Comparison of ENCODE assay signal across 8 cellular contexts in genomic region chr20:63863021-63863797, GRCh38. TPM values are rescaled to one million over a fixed set of nuclear protein-coding genes. Genes with fewer than 3 reads are reported as not detected.
DNase-seq lines count a peak whose midpoint lies in the region; ATAC-seq and TF ChIP-seq lines count a peak whose summit lies in the region.

No MANE protein-coding gene starts in this region.

- H4K20me1 ChIP-seq in OCI-LY3 (ENCODE audit: insufficient read depth, low read length): no peaks in the 10 kb centered on the region

- H3K4me3 Mint-ChIP-seq in CD4-positive, alpha-beta memory T cell: peak overlapping the region; percentile 90 to 99 (median 96)
- peak overlapping the region; percentile 91 for H3K4me3 Mint-ChIP-seq in endodermal cell

- H3K9me3 Mint-ChIP-seq in CD4-positive, alpha-beta memory T cell: peaks cover 0 to 2% (median 0%) of the 10 kb centered on the region in 8 donors
- H3K9me3 Mint-ChIP-seq in endodermal cell: no peaks in the 10 kb centered on the region

- H3K36me3 ChIP-seq in CD4-positive, alpha-beta memory T cell (ENCODE audit: insufficient read depth, low read length): no peaks in the 10 kb centered on the region
- H3K36me3 ChIP-seq in OCI-LY3 (replicated peaks; ENCODE audit: low read depth, low read length) (peaks cover 18% of the 10 kb centered on the region), endodermal cell (ENCODE audit: control insufficient read depth, insufficient read depth, low read length) (peaks cover 10% of the 10 kb centered on the region), neutrophil (peaks cover 17% of the 10 kb centered on the region)

- peaks cover 16 to 54% (median 31%) of the 10 kb centered on the region in 4 donors for H3K4me1 Mint-ChIP-seq in CD4-positive, alpha-beta memory T cell
- peaks cover 33% of the 10 kb centered on the region for H3K4me1 Mint-ChIP-seq in endodermal cell

- no peaks in the 10 kb centered on the region for H3K9me3 ChIP-seq in CD4-positive, alpha-beta memory T cell (ENCODE audit: control insufficient read depth in 1 of 2, low read length in 2 of 2)
- H3K9me3 ChIP-seq in OCI-LY3 (ENCODE audit: insufficient read depth, low read length) (no peaks in the 10 kb centered on the region), endodermal cell (ENCODE audit: control insufficient read depth, low read length) (no peaks in the 10 kb centered on the region), neutrophil (no peaks in the 10 kb centered on the region)

- peaks cover 8 to 23% of the 10 kb centered on the region in 2 donors for H3K36me3 Mint-ChIP-seq in CD4-positive, alpha-beta memory T cell
- peaks cover 7% of the 10 kb centered on the region for H3K36me3 Mint-ChIP-seq in endodermal cell (ENCODE audit: low read depth)

- no peak for TF ChIP-seq CTCF in OCI-LY3 (IDR thresholded peaks at IDR 0.05; ENCODE audit: low read depth, low read length)
- no peak for TF ChIP-seq CTCF in endodermal cell (conservative IDR thresholded peaks at IDR 0.05)
- TF ChIP-seq CTCF in neutrophil (IDR thresholded peaks at IDR 0.05): no peak

- DNase-seq in CD4-positive, alpha-beta memory T cell: no peak
- DNase-seq in endodermal cell (no peak), inferior parietal cortex (ENCODE audit: extremely low spot score) (no peak), NCI-H146 treated with DMSO at 0.1 percent for 48 hours (lab: John Stamatoyannopoulos, UW; ENCODE audit: unreplicated experiment) (no peak), globus pallidus (ENCODE audit: low spot score) (no peak)

- H3K4me1 ChIP-seq in CD4-positive, alpha-beta memory T cell (ENCODE audit: insufficient read depth, low read length): peaks cover 40% of the 10 kb centered on the region
- H3K4me1 ChIP-seq in OCI-LY3 (ENCODE audit: low read length) (peaks cover 14% of the 10 kb centered on the region), endodermal cell (ENCODE audit: control insufficient read depth, insufficient read depth, low read length) (peaks cover 4% of the 10 kb centered on the region), neutrophil (ENCODE audit: control insufficient read depth in 1 of 2, insufficient read depth in 1 of 2, low read depth in 1 of 2, low read length in 1 of 2) (peaks cover 85 to 86% of the 10 kb centered on the region in 2 experiments)

- H3K4me2 ChIP-seq in OCI-LY3 (ENCODE audit: low read length): peak overlapping the region; percentile 92

- H2AFZ ChIP-seq in OCI-LY3 (ENCODE audit: low read depth, low read length): no peak overlapping the region

- no peaks in the 10 kb centered on the region for H3K27me3 ChIP-seq in CD4-positive, alpha-beta memory T cell (ENCODE audit: insufficient read depth, low read length)
- H3K27me3 ChIP-seq in OCI-LY3 (ENCODE audit: low read depth, low read length) (0 out of 2 replicates have a peak, but pooled peaks cover 2% of the 10 kb centered on the region), endodermal cell (ENCODE audit: control insufficient read depth, insufficient read depth, low read length, poor library complexity, severe bottlenecking) (no peaks in the 10 kb centered on the region), neutrophil (peaks cover 11% of the 10 kb centered on the region)

- H3K27ac ChIP-seq in CD4-positive, alpha-beta memory T cell (ENCODE audit: low read depth, low read length): peak overlapping the region; percentile 81
- H3K27ac ChIP-seq in OCI-LY3 (ENCODE audit: low read length) (peak overlapping the region; percentile 77), endodermal cell (ENCODE audit: low read depth, low read length) (no peak overlapping the region), neutrophil (peak overlapping the region; percentile 99)

- 94 to 96% methylated on average over 10 to 16 of the region's 18 CpGs for WGBS in endodermal cell (ENCODE audit: insufficient coverage in 1 of 2, insufficient read length in 1 of 2), 2 experiments

- CTCF ChIA-PET in CD4-positive, alpha-beta memory T cell (lab: Charles Lee; ENCODE audit: partially characterized antibody): interaction anchor here (0.7 to 4.8 kb wide), 8 partner anchors 56 to 326 kb away, joined by 3 to 39 read pairs (median 12); partner anchors contain the start of genes ARFRP1, PRPF6, PTK6 and TCEA2

- POLR2A ChIA-PET in CD4-positive, alpha-beta memory T cell (lab: Charles Lee; ENCODE audit: partially characterized antibody): interaction anchor here (0.6 to 3.8 kb wide), 13 partner anchors 9 to 342 kb away, joined by 3 to 37 read pairs (median 14); partner anchors contain the start of genes ARFRP1, LIME1, PPDPF and PRPF6

- peak overlapping the region; percentile 82 for H3K9ac ChIP-seq in OCI-LY3 (ENCODE audit: low read length)
- H3K9ac ChIP-seq in endodermal cell (ENCODE audit: extremely low read depth, low read length, poor library complexity, severe bottlenecking): peak overlapping the region; percentile 84

- peak overlapping the region; percentile 27 to 90 for H3K4me3 ChIP-seq in CD4-positive, alpha-beta memory T cell (ENCODE audit: low read length in 2 of 2)
- H3K4me3 ChIP-seq in OCI-LY3 (ENCODE audit: low read length) (peak overlapping the region; percentile 98), endodermal cell (ENCODE audit: low read length) (peak overlapping the region; percentile 96), neutrophil (ENCODE audit: low read depth in 1 of 2, low read length in 1 of 2) (peak overlapping the region; percentile 86 to 96)

- peak overlapping the region; percentile 87 to 99 (median 96) for H3K27ac Mint-ChIP-seq in CD4-positive, alpha-beta memory T cell
- peak overlapping the region; percentile 96 for H3K27ac Mint-ChIP-seq in endodermal cell

- ATAC-seq in GM18519 (IDR thresholded peaks at IDR 0.05; ENCODE audit: low FRiP score, unreplicated experiment): no peak

- H3K79me2 ChIP-seq in OCI-LY3 (ENCODE audit: low read length): peaks cover 40% of the 10 kb centered on the region

- no peaks in the 10 kb centered on the region for H3K27me3 Mint-ChIP-seq in CD4-positive, alpha-beta memory T cell
- H3K27me3 Mint-ChIP-seq in endodermal cell (ENCODE audit: insufficient read depth): no peaks in the 10 kb centered on the region

- intact Hi-C loops in CD4-positive, alpha-beta memory T cell (cut with micrococcal nuclease): loop anchor here (5.0 kb wide), 1 partner anchor 281 kb away; no protein-coding TSS in a partner anchor

RNA-seq across cellular contexts. Expression of gene TPD52L2, which starts 1.9 kb away (rescaled TPM):
- 10 to 100 TPM; 44.4 to 44.9 TPM for total RNA-seq in CD4-positive, alpha-beta memory T cell
- 10 to 100 TPM; 66.4 to 76.1 TPM for polyA plus RNA-seq in CD4-positive, alpha-beta memory T cell
- 10 to 100 TPM; 68.3 to 85.2 TPM for total RNA-seq in endodermal cell
- 68.0 TPM for polyA plus RNA-seq in endodermal cell (2013, experiment 1 of 2)
- 64.1 TPM for polyA plus RNA-seq in endodermal cell (2013, experiment 2 of 2)

RNA-seq across cellular contexts. Expression of gene ABHD16B, which starts 1.9 kb away (rescaled TPM):
- not detected for total RNA-seq in CD4-positive, alpha-beta memory T cell
- polyA plus RNA-seq in CD4-positive, alpha-beta memory T cell: not detected
- not detected for total RNA-seq in endodermal cell
- polyA plus RNA-seq in endodermal cell (2013, experiment 1 of 2): not detected
- polyA plus RNA-seq in endodermal cell (2013, experiment 2 of 2): not detected

RNA-seq across cellular contexts. Expression of gene DNAJC5, which starts 31.7 kb away (rescaled TPM):
- total RNA-seq in CD4-positive, alpha-beta memory T cell: 10 to 100 TPM; 53.3 to 54.4 TPM
- polyA plus RNA-seq in CD4-positive, alpha-beta memory T cell: 1 to 10 TPM; 4.9 to 9.2 TPM
- 10 to 100 TPM; 25.8 to 26.8 TPM for total RNA-seq in endodermal cell
- 26.0 TPM for polyA plus RNA-seq in endodermal cell (2013, experiment 1 of 2)
- 25.3 TPM for polyA plus RNA-seq in endodermal cell (2013, experiment 2 of 2)

RNA-seq across cellular contexts. Expression of gene ZBTB46, which starts 32.1 kb away (rescaled TPM):
- under 1 TPM; 0.28 to 0.87 TPM for total RNA-seq in CD4-positive, alpha-beta memory T cell
- polyA plus RNA-seq in CD4-positive, alpha-beta memory T cell: under 1 TPM in 1 of 2 donors, not detected in 1; 0.09 TPM
- total RNA-seq in endodermal cell: 10 to 100 TPM; 24.9 to 25.9 TPM
- 8.4 TPM for polyA plus RNA-seq in endodermal cell (2013, experiment 1 of 2)
- 7.5 TPM for polyA plus RNA-seq in endodermal cell (2013, experiment 2 of 2)
